ENCODE assay signal across 8 cellular contexts in genomic region chr20:49583669-49584417, GRCh38. TPM values are rescaled to one million over a fixed set of nuclear protein-coding genes. Genes with fewer than 3 reads are reported as not detected.
DNase-seq lines count a peak whose midpoint lies in the region; ATAC-seq and TF ChIP-seq lines count a peak whose summit lies in the region.

No MANE protein-coding gene starts in this region.

- peaks cover 47% of the 10 kb centered on the region for H3K4me1 Mint-ChIP-seq in type B pancreatic cell (ENCODE audit: unreplicated experiment)

- peak overlapping the region in 2 of 5 donors; percentile 60 to 80 for H3K27ac ChIP-seq in adrenal gland

- no peak for ATAC-seq in GM21737 (IDR thresholded peaks at IDR 0.05; ENCODE audit: unreplicated experiment)

- intact Hi-C loops in adrenal gland (cut with DNase I): no loop called here

- peak overlapping the region; percentile 82 for H3K27ac Mint-ChIP-seq in type B pancreatic cell

- TF ChIP-seq CTCF in NB4 (IDR thresholded peaks at IDR 0.05; ENCODE audit: low read depth, low read length): no peak
- TF ChIP-seq CTCF in adrenal gland (IDR thresholded peaks at IDR 0.05): no peak
- TF ChIP-seq CTCF in type B pancreatic cell (conservative IDR thresholded peaks at IDR 0.05): no peak

- no peak overlapping the region for H3K4me3 ChIP-seq in NB4 (ENCODE audit: low read depth, low read length)
- H3K4me3 ChIP-seq in adrenal gland: no peak overlapping the region

- peaks cover 0 to 17% of the 10 kb centered on the region in 2 donors for H3K4me1 ChIP-seq in adrenal gland (replicated peaks in 1 of 2)

- TF ChIP-seq POLR2A in NB4 (IDR thresholded peaks at IDR 0.05; ENCODE audit: extremely low read depth, insufficient read length) (no peak), adrenal gland (IDR thresholded peaks at IDR 0.05) (no peak)

- WGBS in adrenal gland, 4 donors: 48 to 55% (median 54%) methylated on average over 12 of the region's 12 CpGs

- peak; percentile 16 for DNase-seq in Ammon's horn (ENCODE audit: low spot score)
- DNase-seq in NB4 (ENCODE audit: low read depth): peak; percentile 71
- peak; percentile 26 to 89 (median 81) for DNase-seq in adrenal gland
- DNase-seq in kidney tubule cell (ENCODE audit: low spot score): peak; percentile 41
- DNase-seq in type B pancreatic cell (ENCODE audit: extremely low spot score, unreplicated experiment): no peak
- DNase-seq in effector CD4-positive, alpha-beta T cell: no peak
- no peak for DNase-seq in activated effector memory CD4-positive, alpha-beta T cell treated with anti-CD3 and anti-CD28 coated beads, Interleukin-2, amount 50 U/mL, for 16 hours

- H3K9me3 ChIP-seq in adrenal gland (replicated peaks in 1 of 3): no peaks in the 10 kb centered on the region

- H3K36me3 ChIP-seq in adrenal gland (replicated peaks in 1 of 2): no peaks in the 10 kb centered on the region

- H3K27me3 Mint-ChIP-seq in type B pancreatic cell: no peaks in the 10 kb centered on the region

- peaks cover 3% of the 10 kb centered on the region for H3K9me3 Mint-ChIP-seq in type B pancreatic cell

- H3K4me3 Mint-ChIP-seq in type B pancreatic cell: peak overlapping the region; percentile 31

- H3K27me3 ChIP-seq in adrenal gland: no peaks in the 10 kb centered on the region

- peaks cover 3% of the 10 kb centered on the region for H3K36me3 Mint-ChIP-seq in type B pancreatic cell

RNA-seq across cellular contexts. Expression of gene PTGIS, which starts 15.9 kb away (rescaled TPM):
- total RNA-seq in adrenal gland (10 to 100 TPM in 5 of 8 donors, 1 to 10 TPM in 3; 6.9 to 34.2 (median 14.2) TPM), type B pancreatic cell (ENCODE audit: low replicate concordance) (4.6 and 33.3 TPM in 2 replicates)
- polyA plus RNA-seq in adrenal gland: 1 to 10 TPM; 3.5 to 8.8 (median 6.3) TPM

Comparison
In these comparisons a context has a peak if more than half of its experiments do, and no peak if none do; other contexts are left out.
1. DNase-seq: peak in Ammon's horn (single experiment), NB4 (single experiment), adrenal gland (7 of 7) and kidney tubule cell (single experiment); none in type B pancreatic cell (single experiment), effector CD4-positive, alpha-beta T cell (single experiment) and activated effector memory CD4-positive, alpha-beta T cell treated with anti-CD3 and anti-CD28 coated beads, Interleukin-2, amount 50 U/mL, for 16 hours (single experiment).